In genomic region chr3:9779197-9779596, GRCh38 we compare ENCODE assay signal across 14 cellular contexts. TPM values are rescaled to one million over a fixed set of nuclear protein-coding genes. Genes with fewer than 3 reads are reported as not detected.
DNase-seq lines count a peak whose midpoint lies in the region; ATAC-seq and TF ChIP-seq lines count a peak whose summit lies in the region.
"Had no signal": no experiment of that assay in that cellular context is flagged by ENCODE, and none has a peak within 500 bp of the region (broad histone marks: within the 10 kb centered on the region; RNA-seq: fewer than 3 reads in every experiment).

No MANE protein-coding gene starts in this region.

- intact Hi-C loops in CD14-positive monocyte (cut with micrococcal nuclease): no loop called here
- intact Hi-C loops in naive thymus-derived CD4-positive, alpha-beta T cell (cut with micrococcal nuclease): loop anchor here in 1 of 2 donors (1.0 kb wide), 1 partner anchor 10 kb away; the partner anchor contains the start of gene CAMK1

- no peak for TF ChIP-seq EP300 in gastroesophageal sphincter (IDR thresholded peaks at IDR 0.05)

- H2AFZ ChIP-seq in GM23338: no peak overlapping the region
- H2AFZ ChIP-seq in hepatocyte: no peak overlapping the region

- ATAC-seq in GM23338: peak; percentile 60
- no peak for ATAC-seq in activated CD8-positive, alpha-beta T cell treated with anti-CD3 and anti-CD28 coated beads, Interleukin-2, amount 10 ng/mL, durations not matched to agents 7 days and 5 days
- ATAC-seq in naive thymus-derived CD4-positive, alpha-beta T cell: no peak
- ATAC-seq in HG03354 (IDR thresholded peaks at IDR 0.05; ENCODE audit: poor library complexity, severe bottlenecking, unreplicated experiment): no peak
- ATAC-seq in gastroesophageal sphincter: no peak
- ATAC-seq: body of pancreas had no signal

- no peaks in the 10 kb centered on the region; the same call in 1 of the 2 replicates for H4K20me1 ChIP-seq in GM23338 (replicated peaks; ENCODE audit: insufficient read depth)
- H4K20me1 ChIP-seq in hepatocyte (ENCODE audit: insufficient read depth, poor library complexity, severe bottlenecking): no peaks in the 10 kb centered on the region

- no peak for TF ChIP-seq CTCF in CD14-positive monocyte (IDR thresholded peaks at IDR 0.05)
- TF ChIP-seq CTCF in GM23338 (conservative IDR thresholded peaks at IDR 0.05; ENCODE audit: low read depth in 2 of 2): no peak
- TF ChIP-seq CTCF in hepatocyte (IDR thresholded peaks at IDR 0.05; ENCODE audit: poor library complexity): no peak
- TF ChIP-seq CTCF in gastroesophageal sphincter (IDR thresholded peaks at IDR 0.05): no peak

- DNase-seq in CD14-positive monocyte (ENCODE audit: low spot score): no peak
- DNase-seq in GM23338 (ENCODE audit: low spot score): no peak
- DNase-seq in activated CD8-positive, alpha-beta T cell treated with anti-CD3 and anti-CD28 coated beads, Interleukin-2, amount 10 ng/mL, durations not matched to agents 7 days and 5 days: no peak
- DNase-seq in naive thymus-derived CD4-positive, alpha-beta T cell: no peak
- no peak for DNase-seq in hepatocyte (ENCODE audit: low spot score)
- no peak for DNase-seq in NCI-H1092 (lab: John Stamatoyannopoulos, UW)
- DNase-seq: body of pancreas, Calu3, mammary epithelial cell, NCI-H1092 treated with DMSO at 0.1 percent for 48 hours, NCI-H526 treated with DMSO at 0.1 percent for 48 hours, SHP77 treated with DMSO at 0.1 percent for 48 hours had no signal

- no peak overlapping the region for H3K27ac ChIP-seq in GM23338 (ENCODE audit: low read depth)
- no peak overlapping the region for H3K27ac ChIP-seq in naive thymus-derived CD4-positive, alpha-beta T cell (ENCODE audit: low read depth, low read length)
- no peak overlapping the region for H3K27ac ChIP-seq in hepatocyte
- H3K27ac ChIP-seq in gastroesophageal sphincter: peak overlapping the region in 1 of 4 donors; percentile 25

- H3K9me2 ChIP-seq in GM23338 (ENCODE audit: insufficient read depth) (no peaks in the 10 kb centered on the region), hepatocyte (replicated peaks; ENCODE audit: insufficient read depth) (no peaks in the 10 kb centered on the region)

- peaks cover 62% of the 10 kb centered on the region for H3K4me1 Mint-ChIP-seq in CD14-positive monocyte
- H3K4me1 Mint-ChIP-seq in GM23338: no peaks in the 10 kb centered on the region
- peaks cover 66% of the 10 kb centered on the region for H3K4me1 Mint-ChIP-seq in activated CD8-positive, alpha-beta T cell treated with anti-CD3 and anti-CD28 coated beads, Interleukin-2, amount 10 ng/mL, durations not matched to agents 7 days and 5 days (ENCODE audit: low read depth)
- H3K4me1 Mint-ChIP-seq in naive thymus-derived CD4-positive, alpha-beta T cell: peaks cover 43 to 63% (median 57%) of the 10 kb centered on the region in 7 donors

- 93% methylated on average over 4 of the region's 4 CpGs for WGBS in hepatocyte (ENCODE audit: low lambda C conversion rate, missing lambda C conversion rate)
- 80% methylated on average over 1 of the region's 4 CpGs for WGBS in gastroesophageal sphincter (ENCODE audit: low coverage in 1 of 2), 2 donors

- H3F3A ChIP-seq in GM23338 (replicated peaks; ENCODE audit: low read depth): 0 out of 2 replicates have a peak, but pooled peaks cover 2% of the 10 kb centered on the region

- H3K27me3 Mint-ChIP-seq in CD14-positive monocyte (ENCODE audit: low read depth in 3 of 3) (peaks cover 0 to 4% (median 2%) of the 10 kb centered on the region in 3 donors), GM23338 (ENCODE audit: insufficient read depth, low read depth, poor library complexity) (peaks cover 14% of the 10 kb centered on the region)
- no peaks in the 10 kb centered on the region for H3K27me3 Mint-ChIP-seq in activated CD8-positive, alpha-beta T cell treated with anti-CD3 and anti-CD28 coated beads, Interleukin-2, amount 10 ng/mL, durations not matched to agents 7 days and 5 days (ENCODE audit: low read depth)
- no peaks in the 10 kb centered on the region for H3K27me3 Mint-ChIP-seq in naive thymus-derived CD4-positive, alpha-beta T cell

- H3K36me3 ChIP-seq in GM23338 (ENCODE audit: insufficient read depth): 0 out of 2 replicates have a peak, but pooled peaks cover 2% of the 10 kb centered on the region
- H3K36me3 ChIP-seq in naive thymus-derived CD4-positive, alpha-beta T cell (ENCODE audit: control insufficient read depth in 2 of 3, insufficient read depth in 3 of 3, low read length in 3 of 3): peaks cover 0 to 27% (median 0%) of the 10 kb centered on the region in 3 experiments
- H3K36me3 ChIP-seq in hepatocyte (replicated peaks; ENCODE audit: insufficient read depth, low read depth): no peaks in the 10 kb centered on the region
- H3K36me3 ChIP-seq in gastroesophageal sphincter: peaks cover 0 to 53% of the 10 kb centered on the region in 2 donors

- TF ChIP-seq POLR2A in gastroesophageal sphincter (IDR thresholded peaks at IDR 0.05): no peak

- H3K27ac Mint-ChIP-seq in CD14-positive monocyte (peak overlapping the region; percentile 93 to 99 (median 96)), GM23338 (no peak overlapping the region)
- H3K27ac Mint-ChIP-seq in activated CD8-positive, alpha-beta T cell treated with anti-CD3 and anti-CD28 coated beads, Interleukin-2, amount 10 ng/mL, durations not matched to agents 7 days and 5 days: peak overlapping the region; percentile 97
- peak overlapping the region in 6 of 9 donors; percentile 1 to 90 (median 76) for H3K27ac Mint-ChIP-seq in naive thymus-derived CD4-positive, alpha-beta T cell

- H3K4me1 ChIP-seq in GM23338 (ENCODE audit: insufficient read depth): no peaks in the 10 kb centered on the region
- H3K4me1 ChIP-seq in naive thymus-derived CD4-positive, alpha-beta T cell (ENCODE audit: control insufficient read depth in 2 of 2, insufficient read depth in 2 of 2, low read length in 2 of 2): peaks cover 33 to 39% of the 10 kb centered on the region in 2 donors
- H3K4me1 ChIP-seq in hepatocyte (ENCODE audit: insufficient read depth): no peaks in the 10 kb centered on the region
- H3K4me1 ChIP-seq in gastroesophageal sphincter: peaks cover 0 to 15% (median 0%) of the 10 kb centered on the region in 3 donors
- H3K4me1 ChIP-seq: body of pancreas had no signal

- peak overlapping the region in 1 of 2 donors; percentile 78 for H3K4me3 Mint-ChIP-seq in CD14-positive monocyte
- no peak overlapping the region for H3K4me3 Mint-ChIP-seq in GM23338
- H3K4me3 Mint-ChIP-seq in activated CD8-positive, alpha-beta T cell treated with anti-CD3 and anti-CD28 coated beads, Interleukin-2, amount 10 ng/mL, durations not matched to agents 7 days and 5 days: peak overlapping the region; percentile 20
- H3K4me3 Mint-ChIP-seq in naive thymus-derived CD4-positive, alpha-beta T cell: peak overlapping the region; percentile 4 to 81 (median 69)

- H3K36me3 Mint-ChIP-seq in CD14-positive monocyte: peaks cover 23 to 27% of the 10 kb centered on the region in 2 donors
- peaks cover 28% of the 10 kb centered on the region for H3K36me3 Mint-ChIP-seq in GM23338 (ENCODE audit: low read depth)
- H3K36me3 Mint-ChIP-seq in activated CD8-positive, alpha-beta T cell treated with anti-CD3 and anti-CD28 coated beads, Interleukin-2, amount 10 ng/mL, durations not matched to agents 7 days and 5 days (ENCODE audit: low read depth): peaks cover 42% of the 10 kb centered on the region
- H3K36me3 Mint-ChIP-seq in naive thymus-derived CD4-positive, alpha-beta T cell: peaks cover 4 to 25% (median 10%) of the 10 kb centered on the region in 5 donors

- CTCF ChIA-PET in activated CD8-positive, alpha-beta T cell treated with anti-CD3 and anti-CD28 coated beads, Interleukin-2, amount 10 ng/mL, durations not matched to agents 7 days and 5 days (lab: Charles Lee): no interaction called here
- CTCF ChIA-PET in naive thymus-derived CD4-positive, alpha-beta T cell (lab: Charles Lee): interaction anchor here (1.4 kb wide), 1 partner anchor 152 kb away, joined by 3 read pairs; no protein-coding TSS in a partner anchor

- H3K27me3 ChIP-seq in GM23338 (ENCODE audit: insufficient read depth) (0 out of 2 replicates have a peak, but pooled peaks cover 2% of the 10 kb centered on the region), hepatocyte (no peaks in the 10 kb centered on the region), gastroesophageal sphincter (no peaks in the 10 kb centered on the region)
- no peaks in the 10 kb centered on the region for H3K27me3 ChIP-seq in naive thymus-derived CD4-positive, alpha-beta T cell (ENCODE audit: control insufficient read depth in 2 of 2, insufficient read depth in 2 of 2, low read length in 2 of 2)
- H3K27me3 ChIP-seq: body of pancreas had no signal

- no peaks in the 10 kb centered on the region for H3K9me3 ChIP-seq in naive thymus-derived CD4-positive, alpha-beta T cell (ENCODE audit: control insufficient read depth in 2 of 3, low read length in 3 of 3)
- H3K9me3 ChIP-seq in hepatocyte (ENCODE audit: low read depth) (no peaks in the 10 kb centered on the region), gastroesophageal sphincter (peaks cover 0 to 1% (median 0%) of the 10 kb centered on the region in 3 donors)
- H3K9me3 ChIP-seq: body of pancreas had no signal

- POLR2A ChIA-PET in activated CD8-positive, alpha-beta T cell treated with anti-CD3 and anti-CD28 coated beads, Interleukin-2, amount 10 ng/mL, durations not matched to agents 7 days and 5 days (lab: Charles Lee): interaction anchor here (3.0 to 3.3 kb wide), 2 partner anchors 13 to 14 kb away, joined by 18 to 38 read pairs; partner anchors contain the start of genes ARPC4 and TADA3
- POLR2A ChIA-PET in naive thymus-derived CD4-positive, alpha-beta T cell (lab: Charles Lee): interaction anchor here (1.6 kb wide), 1 partner anchor 12 kb away, joined by 8 read pairs; no protein-coding TSS in a partner anchor

- H3K9me3 Mint-ChIP-seq in CD14-positive monocyte: no peaks in the 10 kb centered on the region
- no peaks in the 10 kb centered on the region for H3K9me3 Mint-ChIP-seq in GM23338
- H3K9me3 Mint-ChIP-seq in activated CD8-positive, alpha-beta T cell treated with anti-CD3 and anti-CD28 coated beads, Interleukin-2, amount 10 ng/mL, durations not matched to agents 7 days and 5 days (ENCODE audit: insufficient read depth): no peaks in the 10 kb centered on the region
- no peaks in the 10 kb centered on the region for H3K9me3 Mint-ChIP-seq in naive thymus-derived CD4-positive, alpha-beta T cell

- H3K79me2 ChIP-seq in GM23338 (replicated peaks; ENCODE audit: insufficient read depth) (no peaks in the 10 kb centered on the region), hepatocyte (no peaks in the 10 kb centered on the region)

- H3K4me3 ChIP-seq in GM23338 (no peak overlapping the region), hepatocyte (no peak overlapping the region), gastroesophageal sphincter (no peak overlapping the region)
- H3K4me3 ChIP-seq in naive thymus-derived CD4-positive, alpha-beta T cell (ENCODE audit: low read length): no peak overlapping the region
- H3K4me3 ChIP-seq: body of pancreas had no signal

- H3K4me2 ChIP-seq in GM23338: no peak overlapping the region
- no peak overlapping the region for H3K4me2 ChIP-seq in hepatocyte

RNA-seq across cellular contexts. Expression of gene CAMK1, which starts 9.4 kb away (rescaled TPM):
- polyA plus RNA-seq in CD14-positive monocyte (100 to 1,000 TPM; 118 to 137 TPM), GM23338 (2016; fragmentation: Nextera tagmentation; extraction: Ambion mirVana) (4.4 and 4.9 TPM in 2 replicates), hepatocyte (12.4 and 16.1 TPM in 2 replicates)
- total RNA-seq in GM23338 (2014; rRNA removed; shearing (Covaris generic)): 3.1 and 4.4 TPM in 2 replicates
- total RNA-seq in activated CD8-positive, alpha-beta T cell treated with anti-CD3 and anti-CD28 coated beads, Interleukin-2, amount 10 ng/mL, durations not matched to agents 7 days and 5 days: 10 to 100 TPM; 33.5 to 35.7 TPM
- 10 to 100 TPM in 2 of 5 experiments, 1 to 10 TPM in 3; 2.1 to 36.3 (median 2.5) TPM for total RNA-seq in naive thymus-derived CD4-positive, alpha-beta T cell
- 1 to 10 TPM in 1 of 2 donors, under 1 TPM in 1; 0.85 to 2.1 TPM for polyA plus RNA-seq in naive thymus-derived CD4-positive, alpha-beta T cell
- total RNA-seq in hepatocyte (9.7 and 11.8 TPM in 2 replicates), gastroesophageal sphincter (10 to 100 TPM; 54.5 to 81.3 (median 69.7) TPM)

RNA-seq across cellular contexts. Expression of gene TADA3, which starts 13.1 kb away (rescaled TPM):
- 10 to 100 TPM; 36.1 to 46.9 TPM for polyA plus RNA-seq in CD14-positive monocyte
- 54.4 and 61.7 TPM in 2 replicates for total RNA-seq in GM23338 (2014; rRNA removed; shearing (Covaris generic))
- polyA plus RNA-seq in GM23338 (2016; fragmentation: Nextera tagmentation; extraction: Ambion mirVana): 29.1 and 31.5 TPM in 2 replicates
- total RNA-seq in activated CD8-positive, alpha-beta T cell treated with anti-CD3 and anti-CD28 coated beads, Interleukin-2, amount 10 ng/mL, durations not matched to agents 7 days and 5 days: 10 to 100 TPM; 83.2 to 85.6 TPM
- total RNA-seq in naive thymus-derived CD4-positive, alpha-beta T cell: 10 to 100 TPM; 31.6 to 67.4 (median 36.8) TPM
- 10 to 100 TPM; 44.3 to 69.5 TPM for polyA plus RNA-seq in naive thymus-derived CD4-positive, alpha-beta T cell
- 65.5 and 70.4 TPM in 2 replicates for total RNA-seq in hepatocyte
- polyA plus RNA-seq in hepatocyte: 55.5 and 61.2 TPM in 2 replicates
- 10 to 100 TPM; 54.6 to 82.2 (median 66.0) TPM for total RNA-seq in gastroesophageal sphincter

RNA-seq across cellular contexts. Expression of gene ARPC4, which starts 13.7 kb away (rescaled TPM):
- polyA plus RNA-seq in CD14-positive monocyte: 100 to 1,000 TPM; 389 to 390 TPM
- 171 and 176 TPM in 2 replicates for total RNA-seq in GM23338 (2014; rRNA removed; shearing (Covaris generic))
- polyA plus RNA-seq in GM23338 (2016; fragmentation: Nextera tagmentation; extraction: Ambion mirVana): 71.9 and 73.0 TPM in 2 replicates
- 100 to 1,000 TPM; 317 to 321 TPM for total RNA-seq in activated CD8-positive, alpha-beta T cell treated with anti-CD3 and anti-CD28 coated beads, Interleukin-2, amount 10 ng/mL, durations not matched to agents 7 days and 5 days
- total RNA-seq in naive thymus-derived CD4-positive, alpha-beta T cell: 100 to 1,000 TPM; 128 to 273 (median 129) TPM
- 100 to 1,000 TPM; 205 to 212 TPM for polyA plus RNA-seq in naive thymus-derived CD4-positive, alpha-beta T cell
- 175 and 182 TPM in 2 replicates for total RNA-seq in hepatocyte
- polyA plus RNA-seq in hepatocyte: 132 and 149 TPM in 2 replicates
- total RNA-seq in gastroesophageal sphincter: 100 to 1,000 TPM; 157 to 203 (median 171) TPM

RNA-seq across cellular contexts. Expression of gene OGG1, which starts 29.4 kb away (rescaled TPM):
- polyA plus RNA-seq in CD14-positive monocyte (10 to 100 TPM; 17.4 to 20.5 TPM), GM23338 (2016; fragmentation: Nextera tagmentation; extraction: Ambion mirVana) (17.4 and 20.6 TPM in 2 replicates), hepatocyte (43.2 and 48.9 TPM in 2 replicates)
- total RNA-seq in GM23338 (2014; rRNA removed; shearing (Covaris generic)): 25.4 and 27.6 TPM in 2 replicates
- 10 to 100 TPM; 36.9 to 37.7 TPM for total RNA-seq in activated CD8-positive, alpha-beta T cell treated with anti-CD3 and anti-CD28 coated beads, Interleukin-2, amount 10 ng/mL, durations not matched to agents 7 days and 5 days
- total RNA-seq in naive thymus-derived CD4-positive, alpha-beta T cell: 10 to 100 TPM; 18.8 to 42.9 (median 31.6) TPM
- polyA plus RNA-seq in naive thymus-derived CD4-positive, alpha-beta T cell: 10 to 100 TPM; 18.4 to 26.8 TPM
- total RNA-seq in hepatocyte (34.7 and 38.7 TPM in 2 replicates), gastroesophageal sphincter (10 to 100 TPM; 22.1 to 33.8 (median 25.9) TPM)

RNA-seq across cellular contexts. Expression of gene TTLL3, which starts 30.9 kb away (rescaled TPM):
- polyA plus RNA-seq in CD14-positive monocyte (1 to 10 TPM; 1.1 to 1.8 TPM), GM23338 (2016; fragmentation: Nextera tagmentation; extraction: Ambion mirVana) (3.7 and 4.9 TPM in 2 replicates), hepatocyte (27.4 and 52.2 TPM in 2 replicates)
- total RNA-seq in GM23338 (2014; rRNA removed; shearing (Covaris generic)): 4.5 and 5.3 TPM in 2 replicates
- total RNA-seq in activated CD8-positive, alpha-beta T cell treated with anti-CD3 and anti-CD28 coated beads, Interleukin-2, amount 10 ng/mL, durations not matched to agents 7 days and 5 days: 10 to 100 TPM; 53.7 to 55.2 TPM
- total RNA-seq in naive thymus-derived CD4-positive, alpha-beta T cell: 100 to 1,000 TPM in 1 of 5 experiments, 10 to 100 TPM in 4; 54.9 to 106 (median 68.0) TPM
- polyA plus RNA-seq in naive thymus-derived CD4-positive, alpha-beta T cell: 1 to 10 TPM; 2.5 to 3.3 TPM
- total RNA-seq in hepatocyte (20.5 and 21.5 TPM in 2 replicates), gastroesophageal sphincter (10 to 100 TPM in 3 of 4 donors, 1 to 10 TPM in 1; 6.2 to 71.3 (median 29.5) TPM)
